In the genomic region with DNA sequence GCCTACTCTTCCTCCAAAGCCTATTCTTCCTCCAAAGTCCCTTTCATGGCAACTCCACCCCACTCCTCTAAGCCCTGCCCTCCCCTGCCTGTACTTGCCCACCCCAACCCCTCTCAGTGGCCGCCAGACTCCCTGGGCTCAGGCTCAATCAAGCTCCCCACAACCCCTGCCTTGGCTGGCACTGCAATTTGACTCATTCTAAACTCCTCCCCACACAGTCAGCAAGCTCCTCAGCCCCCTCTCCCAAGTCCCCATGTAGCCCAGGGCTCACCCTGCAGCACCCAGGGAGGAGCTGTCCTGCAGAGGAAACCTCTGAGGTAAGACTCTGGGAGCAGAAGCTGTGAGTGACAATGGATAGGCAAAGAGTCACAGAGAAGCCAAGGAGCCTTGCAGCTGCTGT, we compare ENCODE assay signal across 34 cellular contexts. TPM values are rescaled to one million over a fixed set of nuclear protein-coding genes. Genes with fewer than 3 reads are reported as not detected.
"Had no signal": no experiment of that assay in that cellular context is flagged by ENCODE, and none has a peak within 500 bp of the region (broad histone marks: within the 10 kb centered on the region; RNA-seq: fewer than 3 reads in every experiment).

No MANE protein-coding gene starts in this region.

- H3K4me3 Mint-ChIP-seq: activated CD4-positive, alpha-beta T cell treated with anti-CD3 and anti-CD28 coated beads, Interleukin-2, amount 10 ng/mL, durations not matched to agents 24 days and 14 days; activated CD8-positive, alpha-beta T cell treated with anti-CD3 and anti-CD28 coated beads for 36 hours; effector memory CD8-positive, alpha-beta T cell; immature natural killer cell; mesothelial cell of epicardium; naive B cell; stimulated activated memory B cell treated with anti-CD40 and anti-IgM and Interleukin-4, amounts not matched to agents 10 μg/mL and 1 μg/mL and 100 μg/mL, for 72 hours; stimulated activated naive CD8-positive, alpha-beta T cell treated with anti-CD3 and anti-CD28 coated beads, Interleukin-15, amount 100 ng/mL, for 72 hours; T-helper 1 cell treated with Interleukin-12 subunit alpha and Interleukin-12 subunit beta and Interleukin-4 antibody, amounts not matched to agents 30 μg/mL and 1 μg/mL, for 36 hours; type B pancreatic cell had no signal

- ATAC-seq: activated CD8-positive, alpha-beta T cell treated with anti-CD3 and anti-CD28 coated beads for 36 hours; activated naive CD4-positive, alpha-beta T cell treated with anti-CD3 and anti-CD28 coated beads, Interleukin-2, amount 50 U/mL, for 72 hours; effector memory CD8-positive, alpha-beta T cell; esophagus mucosa; foreskin keratinocyte; heart left ventricle; psoas muscle; stimulated activated memory B cell treated with anti-CD40 and anti-IgM and Interleukin-4, amounts not matched to agents 10 μg/mL and 1 μg/mL and 100 μg/mL, for 72 hours; stimulated activated naive CD8-positive, alpha-beta T cell treated with anti-CD3 and anti-CD28 coated beads, Interleukin-15, amount 100 ng/mL, for 72 hours had no signal

- H3K27ac ChIP-seq: cardiac muscle cell, foreskin keratinocyte, heart left ventricle, parathyroid adenoma, psoas muscle, sigmoid colon had no signal

- H3K9me3 ChIP-seq: heart left ventricle, psoas muscle, sigmoid colon, uterus had no signal

- H3K27me3 ChIP-seq: uterus had no signal

- H3K9me3 Mint-ChIP-seq: activated CD4-positive, alpha-beta T cell treated with anti-CD3 and anti-CD28 coated beads, Interleukin-2, amount 10 ng/mL, durations not matched to agents 24 days and 14 days; activated CD8-positive, alpha-beta T cell treated with anti-CD3 and anti-CD28 coated beads for 36 hours; activated naive CD4-positive, alpha-beta T cell treated with anti-CD3 and anti-CD28 coated beads, Interleukin-2, amount 50 U/mL, for 72 hours; effector memory CD8-positive, alpha-beta T cell; immature natural killer cell; mesothelial cell of epicardium; naive B cell; stimulated activated memory B cell treated with anti-CD40 and anti-IgM and Interleukin-4, amounts not matched to agents 10 μg/mL and 1 μg/mL and 100 μg/mL, for 72 hours; stimulated activated naive CD8-positive, alpha-beta T cell treated with anti-CD3 and anti-CD28 coated beads, Interleukin-15, amount 100 ng/mL, for 72 hours; T-helper 1 cell treated with Interleukin-12 subunit alpha and Interleukin-12 subunit beta and Interleukin-4 antibody, amounts not matched to agents 30 μg/mL and 1 μg/mL, for 36 hours; type B pancreatic cell had no signal

- DNase-seq: activated CD4-positive, alpha-beta T cell treated with anti-CD3 and anti-CD28 coated beads, Interleukin-2, amount 10 ng/mL, durations not matched to agents 24 days and 14 days; activated CD4-positive, CD25-positive, alpha-beta regulatory T cell treated with anti-CD3 and anti-CD28 coated beads, Interleukin-2, amount 50 U/mL, for 72 hours; activated CD8-positive, alpha-beta T cell treated with anti-CD3 and anti-CD28 coated beads for 36 hours; activated naive CD4-positive, alpha-beta T cell; activated T-cell treated with anti-CD3 and anti-CD28 coated beads, Interleukin-2, amount 50 U/mL, for 48 hours; cortex of kidney; effector memory CD8-positive, alpha-beta T cell; foreskin keratinocyte; heart left ventricle; hypothalamus; immature natural killer cell; naive B cell; nucleus accumbens; psoas muscle; sigmoid colon; small intestine; stimulated activated CD4-positive, alpha-beta T cell treated with anti-CD3 and anti-CD28 coated beads, Interleukin-1b, Interleukin-23, amount 100 ng/mL, for 48 hours; stimulated activated CD4-positive, alpha-beta T cell treated with anti-CD3 and anti-CD28 coated beads, Interleukin-4, amount 100 ng/mL, for 4 hours; stimulated activated CD8-positive, alpha-beta memory T cell treated with anti-CD3 and anti-CD28 coated beads, Interleukin-4, amount 100 ng/mL, for 48 hours; stimulated activated naive CD8-positive, alpha-beta T cell treated with anti-CD3 and anti-CD28 coated beads, Interleukin-15, amount 100 ng/mL, for 72 hours; substantia nigra; T1000; uterus had no signal

- H3K36me3 Mint-ChIP-seq: activated naive CD4-positive, alpha-beta T cell treated with anti-CD3 and anti-CD28 coated beads, Interleukin-2, amount 50 U/mL, for 72 hours; mesothelial cell of epicardium; naive B cell; type B pancreatic cell had no signal

- H3K4me3 ChIP-seq: cardiac muscle cell, heart left ventricle, psoas muscle, sigmoid colon, uterus had no signal

- H3K4me1 ChIP-seq: psoas muscle had no signal

- H3K27me3 Mint-ChIP-seq: activated CD8-positive, alpha-beta T cell treated with anti-CD3 and anti-CD28 coated beads for 36 hours; stimulated activated memory B cell treated with anti-CD40 and anti-IgM and Interleukin-4, amounts not matched to agents 10 μg/mL and 1 μg/mL and 100 μg/mL, for 72 hours had no signal

- H3K36me3 ChIP-seq: cardiac muscle cell, heart left ventricle, sigmoid colon, uterus had no signal

- H2AFZ ChIP-seq: parathyroid adenoma had no signal

- H3K27ac Mint-ChIP-seq: activated CD4-positive, alpha-beta T cell treated with anti-CD3 and anti-CD28 coated beads, Interleukin-2, amount 10 ng/mL, durations not matched to agents 24 days and 14 days; activated CD8-positive, alpha-beta T cell treated with anti-CD3 and anti-CD28 coated beads for 36 hours; immature natural killer cell; mesothelial cell of epicardium; stimulated activated memory B cell treated with anti-CD40 and anti-IgM and Interleukin-4, amounts not matched to agents 10 μg/mL and 1 μg/mL and 100 μg/mL, for 72 hours; T-helper 1 cell treated with Interleukin-12 subunit alpha and Interleukin-12 subunit beta and Interleukin-4 antibody, amounts not matched to agents 30 μg/mL and 1 μg/mL, for 36 hours; type B pancreatic cell had no signal

- H3K4me1 Mint-ChIP-seq: naive B cell; stimulated activated memory B cell treated with anti-CD40 and anti-IgM and Interleukin-4, amounts not matched to agents 10 μg/mL and 1 μg/mL and 100 μg/mL, for 72 hours had no signal

- FAIRE-seq: small intestine had no signal

- H3K79me2 ChIP-seq: parathyroid adenoma had no signal

- H3K9ac ChIP-seq: parathyroid adenoma had no signal

RNA-seq across cellular contexts. Expression of a gene that starts 3.6 kb away (rescaled TPM):
- total RNA-seq: activated CD4-positive, alpha-beta T cell treated with anti-CD3 and anti-CD28 coated beads, Interleukin-2, amount 10 ng/mL, durations not matched to agents 24 days and 14 days; activated CD8-positive, alpha-beta T cell treated with anti-CD3 and anti-CD28 coated beads for 36 hours; cardiac muscle cell; chondrocyte; heart left ventricle; kidney epithelial cell; mesothelial cell of epicardium; psoas muscle; sigmoid colon had no signal
- polyA plus RNA-seq: cardiac muscle cell, immature natural killer cell, psoas muscle had no signal

RNA-seq across cellular contexts. Expression of a gene that starts 33.9 kb away (rescaled TPM):
- total RNA-seq: cardiac muscle cell had no signal
- polyA plus RNA-seq: cardiac muscle cell had no signal

RNA-seq across cellular contexts. Expression of a gene that starts 39.4 kb away (rescaled TPM):
- total RNA-seq: cardiac muscle cell, chondrocyte, foreskin keratinocyte, mesothelial cell of epicardium had no signal
- polyA plus RNA-seq: cardiac muscle cell, foreskin keratinocyte, neural cell had no signal
